ENCODE assay signal across 20 cellular contexts in the genomic region with DNA sequence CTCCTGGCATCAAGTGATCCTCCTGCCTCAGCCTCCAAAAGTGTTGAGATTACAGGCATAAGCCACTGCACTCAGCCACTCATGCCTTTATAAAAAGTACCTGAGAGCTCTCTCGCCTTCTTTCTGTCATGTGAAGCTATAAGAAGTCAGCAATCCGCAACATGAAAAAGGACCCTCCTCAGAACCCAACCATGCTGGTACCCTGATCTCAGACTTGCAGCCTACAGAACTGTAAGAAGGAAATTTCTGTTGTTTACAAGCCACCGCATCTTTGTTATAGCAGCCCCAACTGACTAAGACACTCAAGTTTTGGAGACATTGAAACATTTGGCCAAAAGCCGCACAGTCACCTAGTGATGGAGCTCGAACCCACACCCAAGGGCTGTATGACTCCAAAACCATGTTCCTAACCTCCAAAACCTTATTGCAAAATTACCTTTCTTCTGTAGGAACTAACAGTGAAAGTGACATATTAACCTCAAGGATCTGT.
"Had no signal": no experiment of that assay in that cellular context is flagged by ENCODE, and none has a peak within 500 bp of the region (broad histone marks: within the 10 kb centered on the region; RNA-seq: fewer than 3 reads in every experiment).

No MANE protein-coding gene starts in this region.

- H3K27me3 Mint-ChIP-seq: brain; central memory CD8-positive, alpha-beta T cell; T-cell had no signal

- H3K27ac ChIP-seq: epithelial cell of prostate, gastrocnemius medialis, prostate gland had no signal

- ATAC-seq: activated CD8-positive, alpha-beta T cell treated with anti-CD3 and anti-CD28 coated beads, Interleukin-2, amount 10 ng/mL, durations not matched to agents 7 days and 5 days; heart right ventricle; sciatic nerve; T-cell had no signal

- H3K36me3 ChIP-seq: gastrocnemius medialis, heart right ventricle, neutrophil, prostate gland, WERI-Rb-1 had no signal

- H3K36me3 Mint-ChIP-seq: T-cell had no signal

- H3K27me3 ChIP-seq: gastrocnemius medialis, heart right ventricle, neutrophil had no signal

- DNase-seq: activated CD4-positive, alpha-beta T cell treated with anti-CD3 and anti-CD28 coated beads for 48 hours; activated CD8-positive, alpha-beta memory T cell treated with anti-CD3 and anti-CD28 coated beads, Interleukin-2, amount 50 U/mL, for 48 hours; activated CD8-positive, alpha-beta T cell treated with anti-CD3 and anti-CD28 coated beads, Interleukin-2, amount 10 ng/mL, durations not matched to agents 7 days and 5 days; activated naive CD4-positive, alpha-beta T cell treated with anti-CD3 and anti-CD28 coated beads for 36 hours; cortex of kidney; effector memory CD4-positive, alpha-beta T cell; gastrocnemius medialis; heart right ventricle; stimulated activated CD4-positive, alpha-beta T cell treated with anti-CD3 and anti-CD28 coated beads, Interleukin-12 subunit alpha, Interleukin-12 subunit beta, amount 100 ng/mL, for 4 hours; stimulated activated CD4-positive, alpha-beta T cell treated with anti-CD3 and anti-CD28 coated beads, Interleukin-2, amount 100 ng/mL, for 48 hours; stimulated activated naive CD4-positive, alpha-beta T cell treated with Interleukin-2 at 50 U/mL for 16 hours; T-cell had no signal

- H3K4me3 ChIP-seq: gastrocnemius medialis, heart right ventricle, prostate gland had no signal

- H3K4me3 Mint-ChIP-seq: activated CD8-positive, alpha-beta T cell treated with anti-CD3 and anti-CD28 coated beads, Interleukin-2, amount 10 ng/mL, durations not matched to agents 7 days and 5 days; activated naive CD4-positive, alpha-beta T cell treated with anti-CD3 and anti-CD28 coated beads for 36 hours; brain; central memory CD8-positive, alpha-beta T cell; mesothelial cell of epicardium; T-cell had no signal

- H3K9me3 ChIP-seq: gastrocnemius medialis, heart right ventricle, neutrophil, prostate gland had no signal

- H3K9me3 Mint-ChIP-seq: activated naive CD4-positive, alpha-beta T cell treated with anti-CD3 and anti-CD28 coated beads for 36 hours; central memory CD8-positive, alpha-beta T cell; mesothelial cell of epicardium; T-cell had no signal

- H3K27ac Mint-ChIP-seq: activated CD8-positive, alpha-beta T cell treated with anti-CD3 and anti-CD28 coated beads, Interleukin-2, amount 10 ng/mL, durations not matched to agents 7 days and 5 days; activated naive CD4-positive, alpha-beta T cell treated with anti-CD3 and anti-CD28 coated beads for 36 hours; mesothelial cell of epicardium; T-cell had no signal
